In the genomic region with DNA sequence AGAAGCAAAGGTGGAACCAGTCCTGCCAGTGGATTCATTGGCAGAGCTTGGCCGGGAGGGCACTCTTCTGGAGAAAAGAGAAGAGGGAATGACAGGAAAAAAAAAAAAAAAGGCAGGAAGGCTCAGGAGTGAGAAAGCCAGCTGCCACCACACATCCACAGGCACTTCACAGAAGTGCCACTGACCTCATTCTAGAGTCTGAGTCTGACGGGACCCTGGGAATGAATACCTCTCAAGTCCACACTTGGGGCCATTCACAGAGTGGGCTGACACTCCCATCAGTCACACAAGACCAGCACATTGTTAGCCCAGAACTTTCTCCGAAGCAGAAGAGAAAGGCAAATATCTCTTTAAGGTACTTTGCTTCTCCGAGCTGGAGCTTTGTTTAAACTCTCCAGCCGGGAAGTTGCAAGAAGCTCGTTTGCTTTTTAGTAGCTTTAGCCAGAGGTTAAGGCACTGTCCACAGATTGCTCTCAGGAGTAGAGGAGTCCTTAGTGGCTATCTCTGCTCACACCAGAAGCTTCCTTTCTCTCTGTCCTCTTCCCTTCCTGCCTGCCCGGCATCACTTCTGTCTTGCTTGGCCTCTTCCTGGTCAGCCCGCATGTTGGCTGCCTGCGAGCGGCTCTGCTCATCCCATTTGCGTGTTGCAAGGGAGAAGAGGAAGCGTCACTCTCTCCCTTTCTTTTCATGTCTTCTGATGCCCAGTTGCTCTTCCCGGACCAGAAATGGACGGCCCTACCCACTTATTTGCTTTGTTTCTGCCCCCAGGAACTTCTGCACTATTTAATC, we compare ENCODE assay signal across 15 cellular contexts. TPM values are rescaled to one million over a fixed set of nuclear protein-coding genes. Genes with fewer than 3 reads are reported as not detected.
DNase-seq lines count a peak whose midpoint lies in the region; ATAC-seq and TF ChIP-seq lines count a peak whose summit lies in the region.
"Had no signal": no experiment of that assay in that cellular context is flagged by ENCODE, and none has a peak within 500 bp of the region (broad histone marks: within the 10 kb centered on the region; RNA-seq: fewer than 3 reads in every experiment).

No MANE protein-coding gene starts in this region.

- no peaks in the 10 kb centered on the region for H3K27me3 Mint-ChIP-seq in activated T-cell treated with anti-CD3 and anti-CD28 coated beads, Interleukin-2, amount 50 U/mL, for 4 hours (ENCODE audit: low read depth)
- no peaks in the 10 kb centered on the region for H3K27me3 Mint-ChIP-seq in activated B cell treated with CpG ODN at 0.5 μM for 24 hours

- H3K36me3 Mint-ChIP-seq in activated T-cell treated with anti-CD3 and anti-CD28 coated beads, Interleukin-2, amount 50 U/mL, for 4 hours (ENCODE audit: insufficient read depth): peaks cover 39% of the 10 kb centered on the region
- H3K36me3 Mint-ChIP-seq in activated B cell treated with CpG ODN at 0.5 μM for 24 hours (ENCODE audit: low read depth): peaks cover 71% of the 10 kb centered on the region
- H3K36me3 Mint-ChIP-seq in stimulated activated effector memory CD8-positive, alpha-beta T cell treated with anti-CD3 and anti-CD28 coated beads, Interleukin-12 subunit alpha, Interleukin-12 subunit beta, amount 100 ng/mL, for 72 hours: peaks cover 23% of the 10 kb centered on the region

- peak overlapping the region in 1 of 2 donors; percentile 74 for H3K27ac ChIP-seq in lung (ENCODE audit: low read depth in 1 of 2, low read length in 1 of 2)
- H3K27ac ChIP-seq: epithelial cell of prostate, PC-9, tibial nerve, VCaP had no signal

- H3K4me3 ChIP-seq in lung: no peak overlapping the region
- H3K4me3 ChIP-seq: PC-9, tibial nerve had no signal

- H3K27ac Mint-ChIP-seq in activated B cell treated with CpG ODN at 0.5 μM for 24 hours: peak overlapping the region; percentile 9
- H3K27ac Mint-ChIP-seq in stimulated activated effector memory CD8-positive, alpha-beta T cell treated with anti-CD3 and anti-CD28 coated beads, Interleukin-12 subunit alpha, Interleukin-12 subunit beta, amount 100 ng/mL, for 72 hours: peak overlapping the region; percentile 68

- intact Hi-C loops in activated B cell treated with CpG ODN at 0.5 μM for 24 hours (cut with micrococcal nuclease): no loop called here

- ATAC-seq in activated T-cell treated with anti-CD3 and anti-CD28 coated beads, Interleukin-2, amount 50 U/mL, for 4 hours: no peak
- ATAC-seq in activated B cell treated with CpG ODN at 0.5 μM for 24 hours (ENCODE audit: low read depth) (no peak), lung (ENCODE audit: insufficient read depth, low FRiP score) (peak; percentile 38), HG02970 (IDR thresholded peaks at IDR 0.05; ENCODE audit: low FRiP score, unreplicated experiment) (no peak)
- ATAC-seq in stimulated activated effector memory CD8-positive, alpha-beta T cell treated with anti-CD3 and anti-CD28 coated beads, Interleukin-12 subunit alpha, Interleukin-12 subunit beta, amount 100 ng/mL, for 72 hours: no peak
- no peak for ATAC-seq in stimulated activated naive CD8-positive, alpha-beta T cell treated with anti-CD3 and anti-CD28 coated beads, Interleukin-15, Interleukin-2, amounts not matched to agents 100 U/mL and 50 U/mL, for 24 hours

- peaks cover 0 to 5% of the 10 kb centered on the region in 2 donors for H3K4me1 ChIP-seq in lung (ENCODE audit: control insufficient read depth in 2 of 2, insufficient read depth in 2 of 2, low read length in 2 of 2)
- H3K4me1 ChIP-seq: tibial nerve had no signal

- WGBS in lung, 2 donors: 53 to 58% methylated on average over 14 of the region's 14 CpGs

- H3K27me3 ChIP-seq in lung (ENCODE audit: control insufficient read depth, insufficient read depth): no peaks in the 10 kb centered on the region
- H3K27me3 ChIP-seq: tibial nerve had no signal

- peak; percentile 2 to 8 for DNase-seq in activated T-cell treated with anti-CD3 and anti-CD28 coated beads, Interleukin-2, amount 50 U/mL, for 48 hours
- DNase-seq in activated T-cell treated with anti-CD3 and anti-CD28 coated beads, Interleukin-2, amount 50 U/mL, for 4 hours: no peak
- no peak for DNase-seq in activated B cell treated with CpG ODN at 0.5 μM for 24 hours
- no peak for DNase-seq in lung (ENCODE audit: low spot score)
- DNase-seq in stimulated activated effector memory CD8-positive, alpha-beta T cell treated with anti-CD3 and anti-CD28 coated beads, Interleukin-12 subunit alpha, Interleukin-12 subunit beta, amount 100 ng/mL, for 72 hours (ENCODE audit: low spot score in 2 of 2): no peak
- no peak for DNase-seq in stimulated activated naive CD8-positive, alpha-beta T cell treated with anti-CD3 and anti-CD28 coated beads, Interleukin-15, Interleukin-2, amounts not matched to agents 100 U/mL and 50 U/mL, for 24 hours
- DNase-seq in cerebellar nuclear complex (lab: John Stamatoyannopoulos, UW): no peak
- DNase-seq: amniotic stem cell, NCI-H187, NCI-H524 treated with DMSO at 0.1 percent for 48 hours, PC-9 had no signal

- H3K4me1 Mint-ChIP-seq in activated T-cell treated with anti-CD3 and anti-CD28 coated beads, Interleukin-2, amount 50 U/mL, for 4 hours (ENCODE audit: low read depth): peaks cover 51% of the 10 kb centered on the region
- H3K4me1 Mint-ChIP-seq in activated B cell treated with CpG ODN at 0.5 μM for 24 hours: peaks cover 57% of the 10 kb centered on the region
- peaks cover 32% of the 10 kb centered on the region for H3K4me1 Mint-ChIP-seq in stimulated activated effector memory CD8-positive, alpha-beta T cell treated with anti-CD3 and anti-CD28 coated beads, Interleukin-12 subunit alpha, Interleukin-12 subunit beta, amount 100 ng/mL, for 72 hours

- POLR2A ChIA-PET in activated B cell treated with CpG ODN at 0.5 μM for 24 hours (lab: Charles Lee): interaction anchor here (0.5 to 1.1 kb wide), 3 partner anchors 9 to 1782 kb away, joined by 3 to 6 read pairs (median 3); no protein-coding TSS in a partner anchor

- TF ChIP-seq CTCF in activated B cell treated with CpG ODN at 0.5 μM for 24 hours (IDR thresholded peaks at IDR 0.05) (no peak), lung (IDR thresholded peaks at IDR 0.05; ENCODE audit: control extremely low read depth, extremely low read depth) (no peak)

- H3K9me3 Mint-ChIP-seq in activated T-cell treated with anti-CD3 and anti-CD28 coated beads, Interleukin-2, amount 50 U/mL, for 4 hours: no peaks in the 10 kb centered on the region
- H3K9me3 Mint-ChIP-seq in activated B cell treated with CpG ODN at 0.5 μM for 24 hours: no peaks in the 10 kb centered on the region
- H3K9me3 Mint-ChIP-seq in stimulated activated effector memory CD8-positive, alpha-beta T cell treated with anti-CD3 and anti-CD28 coated beads, Interleukin-12 subunit alpha, Interleukin-12 subunit beta, amount 100 ng/mL, for 72 hours: no peaks in the 10 kb centered on the region

- H3K4me3 Mint-ChIP-seq in activated T-cell treated with anti-CD3 and anti-CD28 coated beads, Interleukin-2, amount 50 U/mL, for 4 hours: no peak overlapping the region
- H3K4me3 Mint-ChIP-seq in activated B cell treated with CpG ODN at 0.5 μM for 24 hours: no peak overlapping the region
- H3K4me3 Mint-ChIP-seq in stimulated activated effector memory CD8-positive, alpha-beta T cell treated with anti-CD3 and anti-CD28 coated beads, Interleukin-12 subunit alpha, Interleukin-12 subunit beta, amount 100 ng/mL, for 72 hours: no peak overlapping the region

- CTCF ChIA-PET in activated B cell treated with CpG ODN at 0.5 μM for 24 hours (lab: Charles Lee): interaction anchor here (0.6 to 3.9 kb wide), 3 partner anchors 19 to 73 kb away, joined by 3 to 12 read pairs (median 3); no protein-coding TSS in a partner anchor

- H3K36me3 ChIP-seq in lung (ENCODE audit: control insufficient read depth in 2 of 2, insufficient read depth in 2 of 2, low read length in 2 of 2): peaks cover 0 to 10% of the 10 kb centered on the region in 2 donors

- no peaks in the 10 kb centered on the region for H3K9me3 ChIP-seq in lung (ENCODE audit: control insufficient read depth in 2 of 2, insufficient read depth in 1 of 2, low read length in 1 of 2)

RNA-seq across cellular contexts. Expression of gene CMTM6, which starts 53.8 kb away (rescaled TPM):
- total RNA-seq in activated T-cell treated with anti-CD3 and anti-CD28 coated beads, Interleukin-2, amount 50 U/mL, for 4 hours: 10 to 100 TPM; 44.3 to 60.9 (median 47.9) TPM
- 84.6 and 90.1 TPM in 2 replicates for total RNA-seq in activated B cell treated with CpG ODN at 0.5 μM for 24 hours
- total RNA-seq in lung: 10 to 100 TPM; 63.4 to 97.4 TPM
- 10 to 100 TPM; 27.1 to 81.0 TPM for polyA plus RNA-seq in lung

RNA-seq across cellular contexts. Expression of gene CMTM7, which starts 57.2 kb away (rescaled TPM):
- 10 to 100 TPM; 19.1 to 23.2 (median 21.3) TPM for total RNA-seq in activated T-cell treated with anti-CD3 and anti-CD28 coated beads, Interleukin-2, amount 50 U/mL, for 4 hours
- total RNA-seq in activated B cell treated with CpG ODN at 0.5 μM for 24 hours (70.5 and 82.1 TPM in 2 replicates), lung (10 to 100 TPM; 41.6 to 46.0 TPM)
- polyA plus RNA-seq in lung: 10 to 100 TPM; 33.1 to 46.8 TPM

Comparison
In these comparisons a context has a peak if more than half of its experiments do, and no peak if none do; other contexts are left out.
1. DNase-seq: peak in activated T-cell treated with anti-CD3 and anti-CD28 coated beads, Interleukin-2, amount 50 U/mL, for 48 hours (2 of 2); none in activated T-cell treated with anti-CD3 and anti-CD28 coated beads, Interleukin-2, amount 50 U/mL, for 4 hours (single experiment), activated B cell treated with CpG ODN at 0.5 μM for 24 hours (single experiment), lung (single experiment), stimulated activated effector memory CD8-positive, alpha-beta T cell treated with anti-CD3 and anti-CD28 coated beads, Interleukin-12 subunit alpha, Interleukin-12 subunit beta, amount 100 ng/mL, for 72 hours (0 of 2), stimulated activated naive CD8-positive, alpha-beta T cell treated with anti-CD3 and anti-CD28 coated beads, Interleukin-15, Interleukin-2, amounts not matched to agents 100 U/mL and 50 U/mL, for 24 hours (single experiment) and cerebellar nuclear complex (0 of 2).